7 cellular contexts compared by ENCODE assay signal in genomic region chr10:34700752-34701151, GRCh38.
DNase-seq lines count a peak whose midpoint lies in the region; FAIRE-seq and TF ChIP-seq lines count a peak whose summit lies in the region.
"Not testable (repeated sequence)": the region's sequence is repeated elsewhere in the genome, so short reads cannot be mapped to it uniquely, and the experiment has no call there.

No MANE protein-coding gene starts in this region.

- TF ChIP-seq EP300 in H1 (IDR thresholded peaks at IDR 0.05; ENCODE audit: borderline replicate concordance in 1 of 2, low read depth in 2 of 2, low read length in 2 of 2); esophagus muscularis mucosa (IDR thresholded peaks at IDR 0.05): not testable (repeated sequence)

- not testable (repeated sequence) for H3K9ac ChIP-seq in BLaER1; H1 (replicated peaks in 1 of 4; ENCODE audit: extremely low read depth in 1 of 4, low read depth in 3 of 4, low read length in 3 of 4); trophoblast cell (ENCODE audit: low read length)

- H3K23me2 ChIP-seq in H1 (ENCODE audit: low read depth, low read length) = not testable (repeated sequence)

- not testable (repeated sequence) for H4K12ac ChIP-seq in trophoblast cell (ENCODE audit: low read depth, low read length)

- H2AK5ac ChIP-seq in H1 (ENCODE audit: low read depth, low read length); trophoblast cell (ENCODE audit: low read length): not testable (repeated sequence)

- H3K4me3 Mint-ChIP-seq in nephron progenitor cell = peak overlapping the region; percentile 24

- not testable (repeated sequence) for H2BK5ac ChIP-seq in H1 (ENCODE audit: low read depth, low read length); trophoblast cell (ENCODE audit: low read depth, low read length, poor library complexity)

- TF ChIP-seq RAD21 in H1 (IDR thresholded peaks at IDR 0.05 in 1 of 2, conservative IDR thresholded peaks at IDR 0.05 in 1 of 2; ENCODE audit: low read depth in 2 of 2, low read length in 2 of 2) = not testable (repeated sequence)

- H3K27me3 Mint-ChIP-seq in nephron progenitor cell (ENCODE audit: low read depth, poor library complexity) = not testable (repeated sequence)

- not testable (repeated sequence) for H3K23ac ChIP-seq in H1 (ENCODE audit: insufficient read length); trophoblast cell (ENCODE audit: low read length)

- peaks cover 44% of the 10 kb centered on the region for H3K4me1 ChIP-seq in BLaER1
- peaks cover 22% of the 10 kb centered on the region for H3K4me1 ChIP-seq in HEK293 (ENCODE audit: control insufficient read depth, insufficient read depth, low read length)
- H3K4me1 ChIP-seq in H1 (replicated peaks in 1 of 4; ENCODE audit: control insufficient read depth in 3 of 4, insufficient read depth in 4 of 4, low read length in 3 of 4); trophoblast cell (ENCODE audit: control insufficient read depth in 1 of 2, insufficient read depth in 2 of 2, low read length in 2 of 2): not testable (repeated sequence)
- H3K4me1 ChIP-seq in esophagus muscularis mucosa = peaks cover 69 to 96% (median 72%) of the 10 kb centered on the region in 4 donors

- FAIRE-seq in H1 (lab: Jason Lieb, UNC) = not testable (repeated sequence)

- H3K4ac ChIP-seq in H1 (replicated peaks; ENCODE audit: insufficient read length, low read depth, low read length) = not testable (repeated sequence)
- peak overlapping the region; percentile 33 for H3K4ac ChIP-seq in trophoblast cell (ENCODE audit: low read depth, low read length)

- not testable (repeated sequence) for H3K4me3 ChIP-seq in BLaER1; HEK293 (ENCODE audit: low read depth, low read length); H1 (ENCODE audit: extremely low read depth in 1 of 4, insufficient read depth in 2 of 4, low read depth in 3 of 4, low read length in 4 of 4); esophagus muscularis mucosa; trophoblast cell (ENCODE audit: low read depth, low read length)

- not testable (repeated sequence) for H4K8ac ChIP-seq in H1 (ENCODE audit: extremely low read depth, insufficient read depth, low read length); trophoblast cell (ENCODE audit: low read depth, low read length)

- H2BK12ac ChIP-seq in H1 (ENCODE audit: low read depth, low read length) = 0 out of 2 replicates have a peak overlapping the region, but pooled peaks have one; percentile 9
- H2BK12ac ChIP-seq in trophoblast cell (ENCODE audit: low read length) = not testable (repeated sequence)

- H3K56ac ChIP-seq in H1 (replicated peaks; ENCODE audit: insufficient read length, low read depth, low read length) = not testable (repeated sequence)

- H3K27ac ChIP-seq in BLaER1; HEK293 (ENCODE audit: extremely low read depth, low read depth, low read length); H1 (ENCODE audit: low read depth, low read length); esophagus muscularis mucosa (replicated peaks in 1 of 4); trophoblast cell (ENCODE audit: low read depth, low read length): not testable (repeated sequence)

- H2BK20ac ChIP-seq in H1 (ENCODE audit: low read length) = not testable (repeated sequence)

- H4K5ac ChIP-seq in H1 (ENCODE audit: insufficient read length, low read depth, low read length) = not testable (repeated sequence)

- CTCF ChIA-PET in HEK293 (lab: Yijun Ruan, JAX) = not testable (repeated sequence)
- CTCF ChIA-PET in H1 (lab: Charles Lee; ENCODE audit: partially characterized antibody) = interaction anchor here (1.2 kb wide), 1 partner anchor 30 kb away, joined by 3 read pairs; no protein-coding TSS in a partner anchor

- not testable (repeated sequence) for H3K18ac ChIP-seq in H1 (ENCODE audit: extremely low read depth, low read length); trophoblast cell (ENCODE audit: low read length)

- H3K4me2 ChIP-seq in BLaER1 = peak overlapping the region; percentile 57
- H3K4me2 ChIP-seq in H1 (ENCODE audit: insufficient read depth in 1 of 2, low read depth in 2 of 2, low read length in 2 of 2); trophoblast cell (ENCODE audit: low read length): not testable (repeated sequence)

- not testable (repeated sequence) for H3K14ac ChIP-seq in H1 (ENCODE audit: insufficient read length); trophoblast cell (ENCODE audit: low read length)

- peak overlapping the region; percentile 60 for H3K27ac Mint-ChIP-seq in nephron progenitor cell

- H3K4me1 Mint-ChIP-seq in nephron progenitor cell = peaks cover 55% of the 10 kb centered on the region

- not testable (repeated sequence) for H3K9me3 ChIP-seq in BLaER1; HEK293 (ENCODE audit: control insufficient read depth, insufficient read depth, low read depth, low read length); H1 (ENCODE audit: insufficient read depth in 2 of 2, low read depth in 1 of 2, low read length in 1 of 2); esophagus muscularis mucosa; trophoblast cell (ENCODE audit: insufficient read depth, low read depth, low read length)

- TF ChIP-seq POLR2A in H1 (IDR thresholded peaks at IDR 0.05; ENCODE audit: control extremely low read depth in 1 of 2, low read depth in 2 of 2, low read length in 2 of 2); esophagus muscularis mucosa (IDR thresholded peaks at IDR 0.05; ENCODE audit: low read depth): not testable (repeated sequence)

- not testable (repeated sequence) for H2BK15ac ChIP-seq in H1 (ENCODE audit: low read length)

- H3K79me2 ChIP-seq in H1 (ENCODE audit: control insufficient read depth in 1 of 2, insufficient read depth in 2 of 2, low read length in 2 of 2) = peaks cover 0 to 88% of the 10 kb centered on the region in 2 experiments; a peak in 2 of 4 replicates
- H3K79me2 ChIP-seq in trophoblast cell (ENCODE audit: control insufficient read depth, insufficient read depth, low read length, poor library complexity) = not testable (repeated sequence)

- H3K27me3 ChIP-seq in BLaER1; H1 (replicated peaks in 1 of 4; ENCODE audit: control insufficient read depth in 3 of 4, extremely low read depth in 1 of 4, insufficient read depth in 3 of 4, low read length in 3 of 4); esophagus muscularis mucosa; trophoblast cell (ENCODE audit: insufficient read depth, low read length): not testable (repeated sequence)

- not testable (repeated sequence) for H2AFZ ChIP-seq in H1 (ENCODE audit: low read length); trophoblast cell (ENCODE audit: insufficient read depth, low read length, poor library complexity)

- intact Hi-C loops in esophagus muscularis mucosa (cut with DNase I) = not testable (repeated sequence)

- H3K9me3 Mint-ChIP-seq in nephron progenitor cell = not testable (repeated sequence)

- DNase-seq in H1 (ENCODE audit: low read depth in 1 of 2, low spot score in 2 of 2); nephron progenitor cell; trophoblast cell: not testable (repeated sequence)
- DNase-seq in esophagus muscularis mucosa (ENCODE audit: extremely low spot score) (peak; percentile 7), left kidney (ENCODE audit: low read depth, low spot score) (peak; percentile 55)

- H4K91ac ChIP-seq in H1 (replicated peaks; ENCODE audit: insufficient read length, low read length); trophoblast cell (ENCODE audit: low read depth, low read length): not testable (repeated sequence)

- POLR2A ChIA-PET in HEK293 (lab: Yijun Ruan, JAX); H1 (lab: Charles Lee; ENCODE audit: partially characterized antibody): not testable (repeated sequence)

- H3K79me1 ChIP-seq in H1 (ENCODE audit: low read depth, low read length) = peaks cover 15% of the 10 kb centered on the region
- not testable (repeated sequence) for H3K79me1 ChIP-seq in trophoblast cell (ENCODE audit: low read length)

- H4K20me1 ChIP-seq in BLaER1 = peaks cover 100% of the 10 kb centered on the region
- H4K20me1 ChIP-seq in H1 (replicated peaks in 1 of 2; ENCODE audit: control insufficient read depth in 1 of 2, insufficient read depth in 2 of 2, low read length in 2 of 2) = not testable (repeated sequence)

- peaks cover 11% of the 10 kb centered on the region for H3K36me3 Mint-ChIP-seq in nephron progenitor cell (ENCODE audit: low read depth)

- H3K36me3 ChIP-seq in BLaER1; HEK293 (ENCODE audit: control insufficient read depth in 2 of 2, insufficient read depth in 1 of 2, low read length in 2 of 2); H1 (ENCODE audit: control insufficient read depth in 2 of 4, insufficient read depth in 4 of 4, low read length in 3 of 4); esophagus muscularis mucosa; trophoblast cell (ENCODE audit: control insufficient read depth in 1 of 2, insufficient read depth in 2 of 2, low read length in 2 of 2): not testable (repeated sequence)

- not testable (repeated sequence) for TF ChIP-seq CTCF in HEK293 (tag by site-specific recombination; IDR thresholded peaks at IDR 0.05); H1 (IDR thresholded peaks at IDR 0.05; ENCODE audit: control extremely low read depth in 1 of 3, insufficient read depth in 1 of 3, low read depth in 1 of 3, low read length in 3 of 3); esophagus muscularis mucosa (IDR thresholded peaks at IDR 0.05); nephron progenitor cell (IDR thresholded peaks at IDR 0.05)

- not testable (repeated sequence) for H2BK120ac ChIP-seq in H1 (replicated peaks; ENCODE audit: low read depth, low read length); trophoblast cell (ENCODE audit: insufficient read depth, low read length, poor library complexity)

- WGBS in H1 (ENCODE audit: extremely low coverage in 1 of 2, insufficient coverage in 1 of 2, insufficient read length in 1 of 2, insufficient replicate concordance in 2 of 2, low coverage in 1 of 2, low lambda C conversion rate in 2 of 2, missing lambda C conversion rate in 1 of 2), 2 experiments = 82% methylated on average over 5 of the region's 5 CpGs; no CpG with 5 or more reads in 1 of the 2 experiments
- 93% methylated on average over 4 of the region's 5 CpGs for WGBS in esophagus muscularis mucosa
- WGBS in trophoblast cell (ENCODE audit: extremely low coverage, insufficient coverage, insufficient read length) = no CpG with 5 or more reads among the region's 5 CpGs
